Comparison of ENCODE assay signal across 26 cellular contexts in the genomic region with DNA sequence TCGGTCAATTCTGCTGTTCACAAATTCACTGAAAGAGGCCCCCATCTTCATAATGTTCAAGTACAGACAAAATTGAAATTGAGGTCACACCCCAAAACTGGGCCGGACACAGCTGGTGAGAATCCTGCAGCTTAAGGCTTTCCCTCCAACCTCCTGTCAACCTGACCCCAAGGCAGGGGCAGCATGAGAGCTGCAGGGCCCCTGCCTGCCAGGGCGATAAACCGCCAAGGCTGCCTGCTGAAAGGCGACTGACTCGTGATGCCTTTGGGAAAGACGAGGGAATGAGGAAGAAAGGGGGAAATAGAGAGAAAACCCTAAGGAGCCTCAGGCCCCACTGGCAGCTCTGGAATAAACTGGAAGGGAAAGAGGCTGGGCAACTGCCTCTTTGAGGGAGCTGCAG.
"Had no signal": no experiment of that assay in that cellular context is flagged by ENCODE, and none has a peak within 500 bp of the region (broad histone marks: within the 10 kb centered on the region; RNA-seq: fewer than 3 reads in every experiment).

No MANE protein-coding gene starts in this region.

- H2AFZ ChIP-seq: hepatocyte, parathyroid adenoma had no signal

- ATAC-seq: heart right ventricle; lower lobe of right lung; naive thymus-derived CD8-positive, alpha-beta T cell; psoas muscle; right cardiac atrium; sciatic nerve; stimulated activated memory B cell treated with anti-CD40 and anti-IgM and Interleukin-4, amounts not matched to agents 10 μg/mL and 1 μg/mL and 100 μg/mL, for 72 hours; stimulated activated naive CD8-positive, alpha-beta T cell treated with anti-CD3 and anti-CD28 coated beads, Interleukin-15, Interleukin-2, amounts not matched to agents 100 U/mL and 50 U/mL, for 24 hours had no signal

- H3K79me2 ChIP-seq: hepatocyte, parathyroid adenoma had no signal

- H3K36me3 ChIP-seq: transverse colon had no signal

- H3K9me3 ChIP-seq: heart right ventricle, lower lobe of right lung, psoas muscle, stomach, testis, thyroid gland, transverse colon, upper lobe of left lung had no signal

- H3K4me1 Mint-ChIP-seq: stimulated activated memory B cell treated with anti-CD40 and anti-IgM and Interleukin-4, amounts not matched to agents 10 μg/mL and 1 μg/mL and 100 μg/mL, for 72 hours had no signal

- H3K27ac Mint-ChIP-seq: nephron; stimulated activated memory B cell treated with anti-CD40 and anti-IgM and Interleukin-4, amounts not matched to agents 10 μg/mL and 1 μg/mL and 100 μg/mL, for 72 hours had no signal

- H3K4me3 Mint-ChIP-seq: naive thymus-derived CD8-positive, alpha-beta T cell; nephron; neural crest cell; stimulated activated memory B cell treated with anti-CD40 and anti-IgM and Interleukin-4, amounts not matched to agents 10 μg/mL and 1 μg/mL and 100 μg/mL, for 72 hours had no signal

- H3K27ac ChIP-seq: heart right ventricle, hepatocyte, lower lobe of right lung, parathyroid adenoma, psoas muscle, stomach, testis, transverse colon, upper lobe of left lung had no signal

- H3K9me3 Mint-ChIP-seq: naive thymus-derived CD8-positive, alpha-beta T cell; neural crest cell; stimulated activated memory B cell treated with anti-CD40 and anti-IgM and Interleukin-4, amounts not matched to agents 10 μg/mL and 1 μg/mL and 100 μg/mL, for 72 hours had no signal

- H3K27me3 ChIP-seq: hepatocyte, testis, thyroid gland, transverse colon, upper lobe of left lung had no signal

- H3K4me1 ChIP-seq: parathyroid adenoma, psoas muscle, upper lobe of left lung had no signal

- DNase-seq: heart right ventricle; islet precursor cell; lower lobe of right lung; mammary epithelial cell; mesenchymal stem cell; naive thymus-derived CD8-positive, alpha-beta T cell; nucleus accumbens; psoas muscle; right cardiac atrium; stimulated activated CD4-positive, alpha-beta T cell treated with anti-CD3 and anti-CD28 coated beads, Interleukin-1b, Interleukin-23, amount 100 ng/mL, for 48 hours; stimulated activated CD4-positive, alpha-beta T cell treated with anti-CD3 and anti-CD28 coated beads, Interleukin-2, amount 100 ng/mL, for 48 hours; stimulated activated CD4-positive, alpha-beta T cell treated with anti-CD3 and anti-CD28 coated beads, Interleukin-4, amount 100 ng/mL, for 4 hours; stimulated activated CD8-positive, alpha-beta memory T cell treated with anti-CD3 and anti-CD28 coated beads, Interleukin-4, amount 100 ng/mL, for 48 hours; stimulated activated naive CD8-positive, alpha-beta T cell treated with anti-CD3 and anti-CD28 coated beads, Interleukin-15, Interleukin-2, amounts not matched to agents 100 U/mL and 50 U/mL, for 24 hours; stomach; testis; thyroid gland; transverse colon; upper lobe of left lung had no signal

- H3K4me3 ChIP-seq: heart right ventricle, hepatocyte, lower lobe of right lung, psoas muscle, skin epidermis, stomach, testis, thyroid gland, transverse colon, upper lobe of left lung had no signal

- H3K4me2 ChIP-seq: hepatocyte had no signal

- H3K27me3 Mint-ChIP-seq: naive thymus-derived CD8-positive, alpha-beta T cell; stimulated activated memory B cell treated with anti-CD40 and anti-IgM and Interleukin-4, amounts not matched to agents 10 μg/mL and 1 μg/mL and 100 μg/mL, for 72 hours had no signal

- H3K9ac ChIP-seq: parathyroid adenoma had no signal
